In the genomic region with DNA sequence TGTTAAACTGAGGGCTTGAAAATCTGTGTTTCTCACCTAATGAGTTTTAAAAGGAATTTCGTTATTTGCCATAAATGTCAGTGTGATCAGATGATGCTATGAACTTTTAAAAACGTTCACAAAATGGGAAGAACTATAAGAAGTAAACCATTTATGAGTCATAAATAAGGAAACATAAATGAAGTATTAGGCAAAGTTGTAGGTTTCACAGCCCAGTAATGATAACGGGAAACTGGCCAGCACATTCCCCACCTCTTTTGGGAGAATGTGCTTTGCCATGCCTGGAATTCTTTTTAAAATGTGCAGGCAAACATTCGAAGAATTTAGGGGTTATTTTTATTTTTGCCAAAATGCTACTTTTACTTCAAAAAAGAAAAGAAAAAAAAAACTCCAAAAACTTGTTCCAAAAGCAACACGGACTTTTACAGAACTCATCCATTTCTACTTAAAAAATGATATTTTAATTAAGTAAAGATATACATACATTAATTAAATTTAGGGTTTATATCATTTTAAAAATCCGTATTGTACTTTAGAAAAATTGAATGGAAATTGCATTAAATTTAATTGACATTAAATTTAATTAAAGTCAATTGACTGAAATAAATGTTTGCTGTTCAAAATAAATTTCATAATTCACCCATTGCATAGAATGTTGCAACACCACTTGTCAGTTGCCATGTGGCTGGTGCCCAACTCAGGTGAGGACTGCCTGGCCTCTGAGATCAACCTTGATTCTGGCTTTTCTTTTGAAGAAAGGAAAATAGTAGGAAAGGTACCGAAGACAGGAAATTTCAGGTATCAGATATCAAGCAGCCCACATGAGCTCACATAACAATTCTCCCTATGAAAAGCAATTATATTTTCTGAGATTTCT, we compare ENCODE assay signal across 1 cellular context.
TF ChIP-seq lines count a peak whose summit lies in the region.

No MANE protein-coding gene starts in this region.

TF ChIP-seq in IMR-90, 13 proteins besides CTCF, POLR2A, EP300 and RAD21:
- peak; percentile 67 for TF ChIP-seq CEBPB (IDR thresholded peaks at IDR 0.05; ENCODE audit: low read depth, low read length)
- TF ChIP-seq, protein P1, sequence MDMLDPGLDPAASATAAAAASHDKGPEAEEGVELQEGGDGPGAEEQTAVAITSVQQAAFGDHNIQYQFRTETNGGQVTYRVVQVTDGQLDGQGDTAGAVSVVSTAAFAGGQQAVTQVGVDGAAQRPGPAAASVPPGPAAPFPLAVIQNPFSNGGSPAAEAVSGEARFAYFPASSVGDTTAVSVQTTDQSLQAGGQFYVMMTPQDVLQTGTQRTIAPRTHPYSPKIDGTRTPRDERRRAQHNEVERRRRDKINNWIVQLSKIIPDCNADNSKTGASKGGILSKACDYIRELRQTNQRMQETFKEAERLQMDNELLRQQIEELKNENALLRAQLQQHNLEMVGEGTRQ (IDR thresholded peaks at IDR 0.05; ENCODE audit: low read depth, low read length), result no peak
